Comparison of ENCODE assay signal across 1 cellular context in the genomic region with DNA sequence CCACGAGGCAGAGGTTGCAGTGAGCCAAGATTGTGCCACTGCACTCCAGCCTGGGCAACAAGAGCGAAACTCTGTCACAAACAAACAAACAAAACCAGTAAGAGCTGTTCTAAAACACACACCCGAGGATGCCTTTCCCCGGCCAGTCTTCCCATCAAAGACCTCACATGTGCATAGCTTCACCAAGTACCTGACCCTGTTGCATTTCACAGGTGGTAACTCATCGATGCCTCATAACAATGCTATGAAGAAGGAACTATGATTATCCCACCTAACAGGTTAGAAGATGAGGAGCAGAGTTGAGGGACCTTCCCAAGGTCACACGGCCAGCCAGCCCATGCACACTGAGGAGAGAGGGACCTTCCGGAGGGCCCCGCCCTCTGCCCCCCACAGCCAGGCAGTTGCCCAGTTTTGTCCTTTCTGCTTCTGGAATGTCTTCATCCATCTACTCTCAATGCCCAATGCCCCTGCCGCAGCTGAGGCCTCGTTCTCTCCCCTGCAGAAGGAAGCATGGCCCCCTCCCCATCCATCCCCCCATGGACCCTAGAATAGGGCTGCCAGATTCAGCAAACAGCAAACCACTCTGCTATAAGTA.
TF ChIP-seq lines count a peak whose summit lies in the region.

No MANE protein-coding gene starts in this region.

TF ChIP-seq in HepG2, 621 proteins besides CTCF, POLR2A, EP300 and RAD21:
- no peak for TF ChIP-seq ZNF44 (CRISPR knock-in tag; IDR thresholded peaks at IDR 0.05)
- TF ChIP-seq, protein P1, sequence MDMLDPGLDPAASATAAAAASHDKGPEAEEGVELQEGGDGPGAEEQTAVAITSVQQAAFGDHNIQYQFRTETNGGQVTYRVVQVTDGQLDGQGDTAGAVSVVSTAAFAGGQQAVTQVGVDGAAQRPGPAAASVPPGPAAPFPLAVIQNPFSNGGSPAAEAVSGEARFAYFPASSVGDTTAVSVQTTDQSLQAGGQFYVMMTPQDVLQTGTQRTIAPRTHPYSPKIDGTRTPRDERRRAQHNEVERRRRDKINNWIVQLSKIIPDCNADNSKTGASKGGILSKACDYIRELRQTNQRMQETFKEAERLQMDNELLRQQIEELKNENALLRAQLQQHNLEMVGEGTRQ (IDR thresholded peaks at IDR 0.05; ENCODE audit: low read depth, low read length), result no peak
- TF ChIP-seq, protein P1 (CRISPR knock-in tag; IDR thresholded peaks at IDR 0.05; ENCODE audit: borderline replicate concordance), result no peak
- TF ChIP-seq NCOA2 (CRISPR knock-in tag; IDR thresholded peaks at IDR 0.05), result no peak
- peak; percentile 13; the same call in 1 of the 2 replicates for TF ChIP-seq POLR2AphosphoS5 (IDR thresholded peaks at IDR 0.05; ENCODE audit: low read depth, low read length)
- TF ChIP-seq, protein P2, sequence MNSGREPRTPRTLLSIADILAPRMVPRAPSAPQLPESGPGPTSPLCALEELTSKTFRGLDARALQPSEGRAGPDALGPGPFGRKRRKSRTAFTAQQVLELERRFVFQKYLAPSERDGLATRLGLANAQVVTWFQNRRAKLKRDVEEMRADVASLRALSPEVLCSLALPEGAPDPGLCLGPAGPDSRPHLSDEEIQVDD (CRISPR knock-in tag; IDR thresholded peaks at IDR 0.05; ENCODE audit: borderline replicate concordance), result no peak
- TF ChIP-seq TMF1 (CRISPR knock-in tag; IDR thresholded peaks at IDR 0.05; ENCODE audit: low read depth), result no peak
